Comparison of ENCODE assay signal across 8 cellular contexts in genomic region chrX:149938427-149939270, GRCh38. TPM values are rescaled to one million over a fixed set of nuclear protein-coding genes. Genes with fewer than 3 reads are reported as not detected.
DNase-seq lines count a peak whose midpoint lies in the region; ATAC-seq and TF ChIP-seq lines count a peak whose summit lies in the region.

Gene EOLA2 (minus strand): TSS chrX:149938491. CDS start chrX:149933874, 4,617 bp downstream.

- H4K91ac ChIP-seq in IMR-90 (ENCODE audit: insufficient read depth, low read depth, low read length), result peak within 1 kb of the TSS; percentile 65; the same call in 1 of the 2 replicates

- no peaks in the 10 kb centered on the region; a peak in 1 of 4 replicates for H3K79me1 ChIP-seq in IMR-90 (ENCODE audit: low read depth in 1 of 2, low read length in 2 of 2)

- H3K18ac ChIP-seq in IMR-90 (ENCODE audit: low read depth, low read length), result peak within 1 kb of the TSS; percentile 65

- peaks cover 11% of the 10 kb centered on the region for H3K79me2 ChIP-seq in OCI-LY7 (ENCODE audit: insufficient read depth, low read depth, low read length)

- H3K27ac ChIP-seq in IMR-90 (ENCODE audit: insufficient read depth, low read length), result peak within 1 kb of the TSS; percentile 95
- H3K27ac ChIP-seq in OCI-LY7 (ENCODE audit: low read depth, low read length, poor library complexity, severe bottlenecking), result peak within 1 kb of the TSS; percentile 80

- H3K56ac ChIP-seq in IMR-90 (ENCODE audit: extremely low read depth, insufficient read depth, low read length), result peak within 1 kb of the TSS; percentile 43; the same call in 1 of the 2 replicates

- 0 out of 2 replicates have a peak within 1 kb of the TSS, but pooled peaks have one; percentile 67 for H3K14ac ChIP-seq in IMR-90 (replicated peaks; ENCODE audit: low read depth, low read length)

- no peaks in the 10 kb centered on the region for H3K4me1 ChIP-seq in IMR-90 (ENCODE audit: control insufficient read depth, insufficient read depth, low read length)
- no peaks in the 10 kb centered on the region for H3K4me1 ChIP-seq in OCI-LY7 (ENCODE audit: insufficient read depth, low read length, poor library complexity, severe bottlenecking)

- BruUV-seq in IMR-90 (replicated peaks; lab: Mats Ljungman, UMichigan) (no TSS peak), OCI-LY7 (replicated peaks; lab: Mats Ljungman, UMichigan) (no TSS peak)

- H3K27ac Mint-ChIP-seq in endothelial cell (ENCODE audit: unreplicated experiment), result peak within 1 kb of the TSS; percentile 91
- H3K27ac Mint-ChIP-seq in mesothelial cell of epicardium, result peak within 1 kb of the TSS; percentile 99

- in situ Hi-C loops in IMR-90 (cut with MboI; ENCODE audit: low sequenced_read_pairs), result no loop called here

- no peak for TF ChIP-seq RAD21 in IMR-90 (IDR thresholded peaks at IDR 0.05; ENCODE audit: low read length)

- H3K4me1 Mint-ChIP-seq in endothelial cell (ENCODE audit: unreplicated experiment) (peaks cover 6% of the 10 kb centered on the region), mesothelial cell of epicardium (no peaks in the 10 kb centered on the region)

- peak within 1 kb of the TSS in 1 of 2 experiments; percentile 84; a peak in 1 of 4 replicates for H4K8ac ChIP-seq in IMR-90 (ENCODE audit: low read depth in 2 of 2, low read length in 2 of 2)

- CTCF ChIA-PET in IMR-90 (lab: Yijun Ruan, JAX) (interaction anchor here (1.1 kb wide), 1 partner anchor 35 kb away, joined by 3 read pairs; no protein-coding TSS in a partner anchor), OCI-LY7 (lab: Charles Lee; ENCODE audit: unreplicated experiment) (interaction anchor here (0.6 to 1.1 kb wide), 5 partner anchors 11 to 777 kb away, joined by 3 to 6 read pairs (median 4); no protein-coding TSS in a partner anchor)

- peak within 1 kb of the TSS; percentile 82 for H3K4ac ChIP-seq in IMR-90 (ENCODE audit: low read depth, low read length)

- peak within 1 kb of the TSS; percentile 94 for H2AK9ac ChIP-seq in IMR-90 (replicated peaks; ENCODE audit: low read depth, low read length, poor library complexity)

- TF ChIP-seq CTCF in IMR-90 (conservative IDR thresholded peaks at IDR 0.05; ENCODE audit: low read depth, low read length) (peak; percentile 81), OCI-LY7 (conservative IDR thresholded peaks at IDR 0.05; ENCODE audit: low read length) (peak; percentile 46; the same call in 1 of the 2 replicates), endothelial cell (IDR thresholded peaks at IDR 0.05; ENCODE audit: unreplicated experiment) (peak; percentile 56), mesothelial cell of epicardium (IDR thresholded peaks at IDR 0.05; ENCODE audit: unreplicated experiment) (peak; percentile 39)

- H3K4me3 Mint-ChIP-seq in endothelial cell (ENCODE audit: unreplicated experiment) (peak within 1 kb of the TSS; percentile 94), mesothelial cell of epicardium (peak within 1 kb of the TSS; percentile 74)

- H3K9me3 Mint-ChIP-seq in endothelial cell (ENCODE audit: unreplicated experiment), result no peaks in the 10 kb centered on the region
- no peaks in the 10 kb centered on the region for H3K9me3 Mint-ChIP-seq in mesothelial cell of epicardium

- ATAC-seq in GM21528 (IDR thresholded peaks at IDR 0.05; ENCODE audit: low FRiP score, unreplicated experiment) (peak; percentile 81), IMR-90 (ENCODE audit: low read depth) (peak; percentile 50)

- H3K4me3 ChIP-seq in IMR-90 (ENCODE audit: insufficient read depth, low read depth, low read length), result peak within 1 kb of the TSS; percentile 82
- peak within 1 kb of the TSS; percentile 96 for H3K4me3 ChIP-seq in OCI-LY7 (ENCODE audit: low read depth, low read length, poor library complexity, severe bottlenecking)

- WGBS in IMR-90 (ENCODE audit: extremely low coverage in 2 of 2, insufficient read length in 1 of 2), 2 experiments, result 49% methylated on average over 35 of the region's 61 CpGs; no CpG with 5 or more reads in 1 of the 2 experiments

- H2BK120ac ChIP-seq in IMR-90 (ENCODE audit: low read depth, low read length), result peak within 1 kb of the TSS; percentile 61; the same call in 1 of the 2 replicates

- H3K4me2 ChIP-seq in IMR-90 (ENCODE audit: low read depth, low read length) (peak within 1 kb of the TSS; percentile 91), OCI-LY7 (ENCODE audit: low read length) (peak within 1 kb of the TSS; percentile 80)

- H2AFZ ChIP-seq in IMR-90 (replicated peaks; ENCODE audit: low read length, poor library complexity), result peak within 1 kb of the TSS; percentile 90
- no peak within 1 kb of the TSS for H2AFZ ChIP-seq in OCI-LY7 (ENCODE audit: low read length)

- no peak within 1 kb of the TSS for H2BK15ac ChIP-seq in IMR-90 (ENCODE audit: low read depth, low read length)

- H3K9me3 ChIP-seq in IMR-90 (ENCODE audit: control insufficient read depth, insufficient read depth, low read length), result no peaks in the 10 kb centered on the region
- H3K9me3 ChIP-seq in OCI-LY7 (ENCODE audit: low read length), result no peaks in the 10 kb centered on the region

- no peaks in the 10 kb centered on the region for H3K9me1 ChIP-seq in IMR-90 (ENCODE audit: insufficient read depth, low read length)

- H3K23ac ChIP-seq in IMR-90 (ENCODE audit: low read depth, low read length), result 0 out of 2 replicates have a peak within 1 kb of the TSS, but pooled peaks have one; percentile 24

- DNase-seq in DMS 273 (lab: John Stamatoyannopoulos, UW; ENCODE audit: unreplicated experiment) (peak; percentile 98), IMR-90 (peak; percentile 99), OCI-LY7 (ENCODE audit: low spot score) (peak; percentile 96), activated T-cell treated with anti-CD3 and anti-CD28 coated beads for 1 hour (ENCODE audit: low read depth) (peak; percentile 81), endothelial cell (ENCODE audit: low spot score) (peak; percentile 83), mesothelial cell of epicardium (ENCODE audit: low spot score in 2 of 2, unreplicated experiment in 2 of 2) (peak; percentile 85 to 87)
- DNase-seq in stimulated activated CD8-positive, alpha-beta memory T cell treated with anti-CD3 and anti-CD28 coated beads, Interleukin-15, amount 100 ng/mL, for 48 hours (ENCODE audit: low read depth in 2 of 2), result peak; percentile 85 to 86

- H3K9ac ChIP-seq in IMR-90 (ENCODE audit: low read depth, low read length), result peak within 1 kb of the TSS; percentile 73

- POLR2A ChIA-PET in IMR-90 (lab: Charles Lee; ENCODE audit: unreplicated experiment), result no interaction called here
- POLR2A ChIA-PET in OCI-LY7 (lab: Charles Lee), result interaction anchor here (0.6 to 3.8 kb wide), 5 partner anchors 184 to 1459 kb away, joined by 4 to 27 read pairs (median 5); partner anchors contain the start of genes EOLA1 and VMA21

- no peaks in the 10 kb centered on the region for H4K20me1 ChIP-seq in IMR-90 (ENCODE audit: insufficient read depth, low read length)
- H4K20me1 ChIP-seq in OCI-LY7 (ENCODE audit: insufficient read depth, low read length), result no peaks in the 10 kb centered on the region

- dilution Hi-C loops in IMR-90 (cut with HindIII; ENCODE audit: low sequenced_read_pairs, unreplicated experiment), result no loop called here

- H3K27me3 ChIP-seq in IMR-90 (ENCODE audit: control insufficient read depth, insufficient read depth, low read length), result no peaks in the 10 kb centered on the region

- H4K5ac ChIP-seq in IMR-90 (ENCODE audit: low read depth, low read length), result peak within 1 kb of the TSS; percentile 52; the same call in 1 of the 2 replicates

- H2BK20ac ChIP-seq in IMR-90 (ENCODE audit: low read depth, low read length), result no peak within 1 kb of the TSS

- H3K36me3 Mint-ChIP-seq in endothelial cell (ENCODE audit: low read depth, unreplicated experiment), result peaks cover 5% of the 10 kb centered on the region
- H3K36me3 Mint-ChIP-seq in mesothelial cell of epicardium, result no peaks in the 10 kb centered on the region

- H3K9me2 ChIP-seq in OCI-LY7 (ENCODE audit: insufficient read depth, low read length), result no peaks in the 10 kb centered on the region

- H3K36me3 ChIP-seq in IMR-90 (ENCODE audit: control insufficient read depth, insufficient read depth, low read length), result peaks cover 7% of the 10 kb centered on the region; the same call in 1 of the 2 replicates
- no peaks in the 10 kb centered on the region for H3K36me3 ChIP-seq in OCI-LY7 (ENCODE audit: insufficient read depth, low read length)

- intact Hi-C loops in IMR-90 (cut with micrococcal nuclease), result loop anchor here (10.0 kb wide), 1 partner anchor 1046 kb away; the partner anchor contains the start of gene HMGB3
- intact Hi-C loops in OCI-LY7 (cut with micrococcal nuclease; ENCODE audit: unreplicated experiment), result no loop called here

- H2AK5ac ChIP-seq in IMR-90 (ENCODE audit: low read depth, low read length), result peak within 1 kb of the TSS; percentile 68

- H3K27me3 Mint-ChIP-seq in endothelial cell (ENCODE audit: unreplicated experiment), result peaks cover 2% of the 10 kb centered on the region
- H3K27me3 Mint-ChIP-seq in mesothelial cell of epicardium (ENCODE audit: low read depth), result no peaks in the 10 kb centered on the region

- H2BK5ac ChIP-seq in IMR-90 (ENCODE audit: low read depth, low read length, poor library complexity, severe bottlenecking), result peak within 1 kb of the TSS; percentile 95

- TF ChIP-seq POLR2A in IMR-90 (IDR thresholded peaks at IDR 0.05; ENCODE audit: low read depth, low read length), result no peak

TF ChIP-seq in IMR-90, 13 proteins besides CTCF, POLR2A, EP300 and RAD21 (continues in another document):
- TF ChIP-seq MAZ (IDR thresholded peaks at IDR 0.05; ENCODE audit: borderline replicate concordance, low read depth, low read length) (peak; percentile 65; the same call in 1 of the 2 replicates), RCOR1 (IDR thresholded peaks at IDR 0.05; ENCODE audit: insufficient replicate concordance, low read length) (no peak), NFE2L2 (IDR thresholded peaks at IDR 0.05; ENCODE audit: low read depth, low read length) (no peak), MAFK (IDR thresholded peaks at IDR 0.05; ENCODE audit: low read depth, low read length) (no peak), ELK1 (IDR thresholded peaks at IDR 0.05; ENCODE audit: borderline replicate concordance, low read depth, low read length) (no peak)

RNA-seq across cellular contexts. Expression of gene EOLA2, which starts in this region (rescaled TPM):
- total RNA-seq in IMR-90 (2012; rRNA removed), result 22.5 and 23.7 TPM in 2 replicates
- polyA plus RNA-seq in IMR-90 (2012; rRNA removed), result 46.5 and 51.4 TPM in 2 replicates
- 24.4 and 37.3 TPM in 2 replicates for polyA plus RNA-seq in IMR-90 (2012; cell fraction: cytosol; rRNA removed)
- polyA plus RNA-seq in IMR-90 (2012; cell fraction: nucleus; rRNA removed; ENCODE audit: low replicate concordance), result 40.1 and 107 TPM in 2 replicates
- total RNA-seq in OCI-LY7 (2014; rRNA removed; shearing (Covaris generic)), result 20.0 and 21.5 TPM in 2 replicates
- 37.1 and 43.2 TPM in 2 replicates for total RNA-seq in OCI-LY7 (2022)
- total RNA-seq in endothelial cell (ENCODE audit: unreplicated experiment), result 118 TPM
- 36.3 to 42.5 TPM (median 39.3 TPM) in 3 replicates for total RNA-seq in mesothelial cell of epicardium

Comparison
In these comparisons a context has a peak if more than half of its experiments do, and no peak if none do; other contexts are left out.
1. Peak in every context shown above with its lines: DNase-seq, ATAC-seq, H3K4me3 ChIP-seq and H3K27ac ChIP-seq.